8 cellular contexts compared by ENCODE assay signal in genomic region chr1:9687120-9687875, GRCh38. TPM values are rescaled to one million over a fixed set of nuclear protein-coding genes. Genes with fewer than 3 reads are reported as not detected.
DNase-seq lines count a peak whose midpoint lies in the region; ATAC-seq and TF ChIP-seq lines count a peak whose summit lies in the region.

No MANE protein-coding gene starts in this region.

- H3K9ac ChIP-seq in HCT116 (ENCODE audit: low read length): peak overlapping the region; percentile 79
- H3K9ac ChIP-seq in subcutaneous abdominal adipose tissue (ENCODE audit: low read length in 5 of 5): peak overlapping the region in 3 of 5 donors; percentile 4 to 63 (median 56)

- H4K20me1 ChIP-seq in HCT116 (ENCODE audit: insufficient read depth): no peaks in the 10 kb centered on the region

- DNase-seq in DMS53 treated with DMSO at 0.1 percent for 48 hours (lab: John Stamatoyannopoulos, UW; ENCODE audit: unreplicated experiment): peak; percentile 47
- no peak for DNase-seq in HCT116 (ENCODE audit: low read depth, low spot score)
- peak; percentile 77 for DNase-seq in NCI-H69 (lab: John Stamatoyannopoulos, UW)
- DNase-seq in activated CD8-positive, alpha-beta memory T cell treated with anti-CD3 and anti-CD28 coated beads, Interleukin-2, amount 50 U/mL, for 48 hours: peak; percentile 84
- DNase-seq in esophagus muscularis mucosa (ENCODE audit: extremely low spot score): no peak
- no peak for DNase-seq in NCI-H2107 (lab: John Stamatoyannopoulos, UW)

- CTCF ChIA-PET in HCT116 (lab: Charles Lee): no interaction called here

- no peaks in the 10 kb centered on the region for H3K36me3 Mint-ChIP-seq in nephron (ENCODE audit: low read depth)

- H3K27ac Mint-ChIP-seq in nephron: no peak overlapping the region

- no peaks in the 10 kb centered on the region for H3K27me3 ChIP-seq in HCT116 (ENCODE audit: insufficient read depth, low read length)
- H3K27me3 ChIP-seq in esophagus muscularis mucosa: no peaks in the 10 kb centered on the region
- H3K27me3 ChIP-seq in subcutaneous abdominal adipose tissue (ENCODE audit: control insufficient read depth in 5 of 5, insufficient read depth in 4 of 5, low read length in 5 of 5): no peaks in the 10 kb centered on the region

- no peak for TF ChIP-seq EP300 in esophagus muscularis mucosa (IDR thresholded peaks at IDR 0.05)

- H2AFZ ChIP-seq in HCT116 (ENCODE audit: low read depth, low read length, poor library complexity, severe bottlenecking): peak overlapping the region; percentile 93

- 3% methylated on average over 23 of the region's 42 CpGs for WGBS in esophagus muscularis mucosa

- H3K4me3 Mint-ChIP-seq in nephron: peak overlapping the region; percentile 83 to 87 (median 86)

- H3K4me3 ChIP-seq in HCT116 (replicated peaks in 1 of 2; ENCODE audit: low read depth in 1 of 2, low read length in 2 of 2) (peak overlapping the region; percentile 68 to 86), esophagus muscularis mucosa (peak overlapping the region; percentile 75 to 92 (median 84)), subcutaneous abdominal adipose tissue (ENCODE audit: low read depth in 1 of 5, low read length in 5 of 5) (peak overlapping the region; percentile 58 to 72 (median 65))

- H3K36me3 ChIP-seq in HCT116 (ENCODE audit: control insufficient read depth in 1 of 2, insufficient read depth in 2 of 2, low read length in 2 of 2) (no peaks in the 10 kb centered on the region), esophagus muscularis mucosa (peaks cover 0 to 6% (median 0%) of the 10 kb centered on the region in 4 donors), subcutaneous abdominal adipose tissue (ENCODE audit: control insufficient read depth in 5 of 5, insufficient read depth in 5 of 5, low read length in 5 of 5) (no peaks in the 10 kb centered on the region)

- TSS peak; percentile 74 for BruUV-seq in HCT116 (replicated peaks; lab: Mats Ljungman, UMichigan)

- POLR2A ChIA-PET in HCT116 (lab: Charles Lee): interaction anchor here (0.7 kb wide), 1 partner anchor 16 kb away, joined by 8 read pairs; no protein-coding TSS in a partner anchor

- H3K9me2 ChIP-seq in HCT116 (ENCODE audit: insufficient read depth): no peaks in the 10 kb centered on the region

- H3K27me3 Mint-ChIP-seq in nephron (ENCODE audit: low read depth): peaks cover 68% of the 10 kb centered on the region

- no peaks in the 10 kb centered on the region for H3K9me3 Mint-ChIP-seq in nephron

- TF ChIP-seq RAD21 in HCT116 (IDR thresholded peaks at IDR 0.05; ENCODE audit: low read depth): no peak

- intact Hi-C loops in HCT116 (cut with micrococcal nuclease) (loop anchor here (5.0 kb wide), 1 partner anchor 60 kb away; no protein-coding TSS in a partner anchor), esophagus muscularis mucosa (cut with DNase I) (loop anchor here (5.0 kb wide), 1 partner anchor 60 kb away; no protein-coding TSS in a partner anchor)

- peaks cover 15% of the 10 kb centered on the region for H3K4me1 Mint-ChIP-seq in nephron

- TF ChIP-seq POLR2A in HCT116 (IDR thresholded peaks at IDR 0.05; ENCODE audit: borderline replicate concordance, extremely low read depth, insufficient read depth, insufficient read length) (peak; percentile 34), esophagus muscularis mucosa (IDR thresholded peaks at IDR 0.05; ENCODE audit: low read depth) (no peak)

- peak; percentile 57 for ATAC-seq in HCT116

- H3K9me3 ChIP-seq in HCT116 (ENCODE audit: control insufficient read depth in 1 of 2, insufficient read depth in 1 of 2, low read depth in 1 of 2, low read length in 2 of 2): no peaks in the 10 kb centered on the region
- no peaks in the 10 kb centered on the region for H3K9me3 ChIP-seq in esophagus muscularis mucosa
- H3K9me3 ChIP-seq in subcutaneous abdominal adipose tissue (ENCODE audit: control insufficient read depth in 5 of 5, low read length in 5 of 5): no peaks in the 10 kb centered on the region

- peak overlapping the region; percentile 67 for H3K27ac ChIP-seq in HCT116 (ENCODE audit: low read depth, low read length)
- H3K27ac ChIP-seq in esophagus muscularis mucosa (replicated peaks in 1 of 4): peak overlapping the region; percentile 50 to 71 (median 60)
- H3K27ac ChIP-seq in subcutaneous abdominal adipose tissue (ENCODE audit: low read depth, low read length): peak overlapping the region; percentile 54

- H3K4me1 ChIP-seq in HCT116 (ENCODE audit: control insufficient read depth in 1 of 2, insufficient read depth in 2 of 2, low read length in 2 of 2) (peaks cover 27 to 48% of the 10 kb centered on the region in 2 experiments), esophagus muscularis mucosa (peaks cover 28 to 47% (median 37%) of the 10 kb centered on the region in 4 donors), subcutaneous abdominal adipose tissue (ENCODE audit: control insufficient read depth in 5 of 5, insufficient read depth in 5 of 5, low read length in 5 of 5) (peaks cover 4 to 36% (median 31%) of the 10 kb centered on the region in 5 donors)

- RAD21 ChIA-PET in HCT116 (lab: Charles Lee; ENCODE audit: low non-redundant PET in 1 of 2, low total read pairs in 2 of 2, uncharacterized antibody in 2 of 2, unreplicated experiment in 2 of 2): interaction anchor here in 1 of 2 experiments (0.9 kb wide), 1 partner anchor 16 kb away, joined by 6 read pairs; no protein-coding TSS in a partner anchor

- TF ChIP-seq CTCF in HCT116 (IDR thresholded peaks at IDR 0.05 in 2 of 3, conservative IDR thresholded peaks at IDR 0.05 in 1 of 3; ENCODE audit: borderline replicate concordance in 1 of 3, insufficient read depth in 1 of 3, low read depth in 2 of 3, low read length in 2 of 3): 0 out of 6 replicates have a peak, but pooled peaks of 1 of the 3 experiments have one; percentile 15
- TF ChIP-seq CTCF in esophagus muscularis mucosa (IDR thresholded peaks at IDR 0.05): peak in 1 of 3 experiments; percentile 15
- no peak for TF ChIP-seq CTCF in nephron (IDR thresholded peaks at IDR 0.05; ENCODE audit: unreplicated experiment in 3 of 3)

- no peaks in the 10 kb centered on the region for H3K79me2 ChIP-seq in HCT116 (ENCODE audit: insufficient read depth, low read length)

- peak overlapping the region; percentile 97 for H3K4me2 ChIP-seq in HCT116 (ENCODE audit: low read length)

TF ChIP-seq in HCT116, 20 proteins besides CTCF, POLR2A, EP300 and RAD21:
- TF ChIP-seq ZNF274 (IDR thresholded peaks at IDR 0.05; ENCODE audit: low read depth, low read length) (no peak), MAX (IDR thresholded peaks at IDR 0.05) (peak; percentile 51), SP1 (IDR thresholded peaks at IDR 0.05; ENCODE audit: low read depth) (peak; percentile 1; the same call in 1 of the 2 replicates), SIN3A (IDR thresholded peaks at IDR 0.05; ENCODE audit: low read depth) (no peak), POLR2AphosphoS5 (IDR thresholded peaks at IDR 0.05; ENCODE audit: low read depth, low read length) (peak; percentile 63)

RNA-seq across cellular contexts. Expression of gene PIK3CD, which starts 35.8 kb away (rescaled TPM):
- 9.2 TPM for total RNA-seq in HCT116 (2021; ENCODE audit: unreplicated experiment)
- polyA plus RNA-seq in HCT116 (2012): 5.5 and 6.1 TPM in 2 replicates
- 10 to 100 TPM in 3 of 4 donors, 1 to 10 TPM in 1; 7.9 to 30.4 (median 13.9) TPM for total RNA-seq in esophagus muscularis mucosa

Comparison
In these comparisons a context has a peak if more than half of its experiments do, and no peak if none do; other contexts are left out.
1. DNase-seq: peak in DMS53 treated with DMSO at 0.1 percent for 48 hours (single experiment), NCI-H69 (single experiment) and activated CD8-positive, alpha-beta memory T cell treated with anti-CD3 and anti-CD28 coated beads, Interleukin-2, amount 50 U/mL, for 48 hours (single experiment); none in HCT116 (single experiment), esophagus muscularis mucosa (single experiment) and NCI-H2107 (single experiment).
2. Peak in every context shown above with its lines, with median percentiles within 50 percentile points of each other: H3K27ac ChIP-seq and H3K4me3 ChIP-seq.